21 cellular contexts compared by ENCODE assay signal in genomic region chr4:8510191-8510590, GRCh38.
A peak's percentile ranks its signal among the peaks of the same experiment; 100 is the strongest.
DNase-seq lines count a peak whose midpoint lies in the region; ATAC-seq, FAIRE-seq and TF ChIP-seq lines count a peak whose summit lies in the region.
"Had no signal": no experiment of that assay in that cellular context is flagged by ENCODE, and none has a peak within 500 bp of the region (broad histone marks: within the 10 kb centered on the region; RNA-seq: fewer than 3 reads in every experiment).

No MANE protein-coding gene starts in this region.

- in situ Hi-C loops in HepG2 (cut with HindIII; ENCODE audit: extremely low pct_ligation_motif_present, low pct_unique_long_range_greater_than_20kb), result no loop called here

- H3K27ac ChIP-seq in HepG2 (ENCODE audit: extremely low read length, insufficient read depth, low read length) (no peak overlapping the region), right lobe of liver (no peak overlapping the region), left ventricle myocardium inferior (replicated peaks) (no peak overlapping the region)
- H3K27ac ChIP-seq: 22Rv1, BLaER1, C4-2B, GM23248 had no signal

- H4K20me1 ChIP-seq in HepG2 (ENCODE audit: insufficient read depth, low read length), result no peaks in the 10 kb centered on the region
- H4K20me1 ChIP-seq: BLaER1 had no signal

- WGBS in HepG2 (ENCODE audit: low lambda C conversion rate), result 10% methylated on average over 6 of the region's 12 CpGs
- WGBS in right lobe of liver (ENCODE audit: insufficient coverage, low coverage, low lambda C conversion rate, missing lambda C conversion rate), result 78% methylated on average over 6 of the region's 12 CpGs

- H3K4me1 Mint-ChIP-seq in neural crest cell, result no peaks in the 10 kb centered on the region
- H3K4me1 Mint-ChIP-seq: B cell; CD4-positive, CD25-positive, alpha-beta regulatory T cell had no signal

- TF ChIP-seq CTCF in HepG2 (CRISPR knock-in tag; IDR thresholded peaks at IDR 0.05) (no peak), right lobe of liver (IDR thresholded peaks at IDR 0.05) (no peak), neural crest cell (conservative IDR thresholded peaks at IDR 0.05) (no peak), left ventricle myocardium inferior (IDR thresholded peaks at IDR 0.05; ENCODE audit: borderline replicate concordance) (no peak)

- POLR2A ChIA-PET in HepG2 (lab: Yijun Ruan, JAX), result no interaction called here

- peaks cover 7 to 33% of the 10 kb centered on the region in 2 experiments; a peak in 4 of 5 replicates for H3K27me3 ChIP-seq in HepG2 (ENCODE audit: control insufficient read depth in 1 of 2, insufficient read depth in 2 of 2, low read length in 2 of 2)
- H3K27me3 ChIP-seq in right lobe of liver, result no peaks in the 10 kb centered on the region
- no peaks in the 10 kb centered on the region for H3K27me3 ChIP-seq in left ventricle myocardium inferior (ENCODE audit: low read depth)
- H3K27me3 ChIP-seq: BLaER1 had no signal

- peaks cover 3% of the 10 kb centered on the region for H3K27me3 Mint-ChIP-seq in neural crest cell (ENCODE audit: low read depth)

- H3K9ac ChIP-seq in HepG2 (ENCODE audit: insufficient read depth, low read depth, low read length), result no peak overlapping the region
- H3K9ac ChIP-seq: BLaER1, GM23248 had no signal

- H3K36me3 ChIP-seq in HepG2 (replicated peaks in 1 of 2; ENCODE audit: control insufficient read depth in 1 of 2, insufficient read depth in 2 of 2, low read length in 2 of 2) (no peaks in the 10 kb centered on the region), right lobe of liver (no peaks in the 10 kb centered on the region), left ventricle myocardium inferior (no peaks in the 10 kb centered on the region)
- H3K36me3 ChIP-seq: BLaER1 had no signal

- H3K4me1 ChIP-seq in HepG2 (ENCODE audit: insufficient read depth, low read length) (no peaks in the 10 kb centered on the region), right lobe of liver (no peaks in the 10 kb centered on the region), left ventricle myocardium inferior (peaks cover 22% of the 10 kb centered on the region)
- H3K4me1 ChIP-seq: Caco-2 had no signal

- ATAC-seq in HepG2 (no peak; the same call in 2 of the 3 replicates), right lobe of liver (no peak), GM21737 (IDR thresholded peaks at IDR 0.05; ENCODE audit: unreplicated experiment) (no peak)
- ATAC-seq: CD8-positive, alpha-beta T cell; GM12878 had no signal

- DNase-seq in HepG2 (ENCODE audit: low spot score) (no peak), right lobe of liver (no peak), ecto neural progenitor cell (ENCODE audit: low spot score) (peak; percentile 29), neural crest cell (ENCODE audit: low read depth, low spot score) (no peak), SKM-1 (lab: John Stamatoyannopoulos, UW; ENCODE audit: unreplicated experiment) (no peak), left ventricle myocardium inferior (no peak)
- DNase-seq: Caco-2; CD4-positive, CD25-positive, alpha-beta regulatory T cell; CD8-positive, alpha-beta T cell; DMS153; EL; GDM1; GM23248; HCEC 1CT had no signal

- H3K9me3 Mint-ChIP-seq in neural crest cell, result no peaks in the 10 kb centered on the region

- no peak overlapping the region for H3K4me2 ChIP-seq in HepG2 (ENCODE audit: low read depth, low read length)
- H3K4me2 ChIP-seq: BLaER1 had no signal

- intact Hi-C loops in HepG2 (cut with micrococcal nuclease; ENCODE audit: unreplicated experiment) (no loop called here), right lobe of liver (cut with DNase I) (no loop called here), left ventricle myocardium inferior (cut with micrococcal nuclease) (no loop called here)

- peak overlapping the region; percentile 75 for H3K27ac Mint-ChIP-seq in neural crest cell (ENCODE audit: unreplicated experiment)
- H3K27ac Mint-ChIP-seq: B cell; CD4-positive, CD25-positive, alpha-beta regulatory T cell; CD8-positive, alpha-beta T cell had no signal

- no peak overlapping the region for H3K4me3 ChIP-seq in HepG2 (replicated peaks in 1 of 3; ENCODE audit: insufficient read depth in 1 of 3, low read depth in 2 of 3, low read length in 3 of 3)
- H3K4me3 ChIP-seq in right lobe of liver, result no peak overlapping the region
- no peak overlapping the region for H3K4me3 ChIP-seq in left ventricle myocardium inferior
- H3K4me3 ChIP-seq: BLaER1, GM12878, GM23248 had no signal

- H3K9me3 ChIP-seq in HepG2 (ENCODE audit: low read length), result no peaks in the 10 kb centered on the region
- H3K9me3 ChIP-seq in right lobe of liver, result no peaks in the 10 kb centered on the region
- no peaks in the 10 kb centered on the region for H3K9me3 ChIP-seq in left ventricle myocardium inferior (replicated peaks)

- CTCF ChIA-PET in HepG2 (lab: Yijun Ruan, JAX; ENCODE audit: low intra/inter-chr PET ratio, low total read pairs), result no interaction called here

- no peak for TF ChIP-seq RAD21 in HepG2 (CRISPR knock-in tag; IDR thresholded peaks at IDR 0.05)

- no peak overlapping the region for H3K4me3 Mint-ChIP-seq in neural crest cell
- H3K4me3 Mint-ChIP-seq: B cell; CD4-positive, CD25-positive, alpha-beta regulatory T cell; CD8-positive, alpha-beta T cell had no signal

- BruUV-seq in HepG2 (replicated peaks; lab: Mats Ljungman, UMichigan), result no TSS peak

- H3K79me2 ChIP-seq in HepG2 (ENCODE audit: insufficient read depth, low read length), result no peaks in the 10 kb centered on the region

- FAIRE-seq in HepG2 (lab: Jason Lieb, UNC), result no peak
- FAIRE-seq: A204.1, GM12878 had no signal

- no peak overlapping the region for H2AFZ ChIP-seq in HepG2 (ENCODE audit: low read length)
- H2AFZ ChIP-seq: GM23248 had no signal

- no peaks in the 10 kb centered on the region for H3K36me3 Mint-ChIP-seq in neural crest cell (ENCODE audit: low read depth)
- H3K36me3 Mint-ChIP-seq: CD8-positive, alpha-beta T cell had no signal

- no peak for TF ChIP-seq EP300 in HepG2 (IDR thresholded peaks at IDR 0.05; ENCODE audit: low read depth in 2 of 2, low read length in 2 of 2)
- no peak for TF ChIP-seq EP300 in HepG2 (CRISPR knock-in tag; IDR thresholded peaks at IDR 0.05; ENCODE audit: borderline replicate concordance)

- no peak for TF ChIP-seq POLR2A in HepG2 (IDR thresholded peaks at IDR 0.05; ENCODE audit: insufficient read depth in 1 of 2, low read depth in 2 of 2, low read length in 2 of 2)
- no peak for TF ChIP-seq POLR2A in right lobe of liver (IDR thresholded peaks at IDR 0.05)

TF ChIP-seq in HepG2, 621 proteins besides CTCF, POLR2A, EP300 and RAD21:
- TF ChIP-seq CREBL2 (CRISPR knock-in tag; IDR thresholded peaks at IDR 0.05; ENCODE audit: borderline replicate concordance) (no peak), MNT (IDR thresholded peaks at IDR 0.05) (peak; percentile 75)
